In the genomic region with DNA sequence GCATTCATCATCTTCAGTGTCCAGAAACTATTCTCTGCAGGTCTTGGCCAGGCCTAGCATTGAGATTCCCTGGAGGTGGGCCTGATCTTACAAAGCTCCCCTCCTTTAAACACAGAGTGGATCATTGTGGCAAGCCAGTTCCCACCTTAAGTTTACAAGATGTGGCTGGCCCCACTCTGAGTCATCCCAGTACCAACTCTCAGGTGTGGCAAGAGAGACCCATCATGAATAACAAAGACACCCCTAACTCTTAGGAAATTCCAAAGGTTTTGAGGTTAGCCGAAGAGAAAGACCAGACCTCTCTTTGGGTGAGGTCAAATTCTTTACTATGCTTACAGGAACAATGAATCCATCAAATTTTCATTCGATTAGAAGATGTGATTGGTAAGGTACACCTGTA, we compare ENCODE assay signal across 15 cellular contexts.
A peak's percentile ranks its signal among the peaks of the same experiment; 100 is the strongest.
DNase-seq lines count a peak whose midpoint lies in the region; ATAC-seq and TF ChIP-seq lines count a peak whose summit lies in the region.
"Had no signal": no experiment of that assay in that cellular context is flagged by ENCODE, and none has a peak within 500 bp of the region (broad histone marks: within the 10 kb centered on the region; RNA-seq: fewer than 3 reads in every experiment).

No MANE protein-coding gene starts in this region.

- H3K4me2 ChIP-seq in GM23338 (no peak overlapping the region), trophoblast cell (ENCODE audit: low read length) (no peak overlapping the region)
- H3K4me2 ChIP-seq: BLaER1 had no signal

- no peaks in the 10 kb centered on the region for H3F3A ChIP-seq in GM23338 (replicated peaks; ENCODE audit: low read depth)

- peak overlapping the region; percentile 4 for H4K8ac ChIP-seq in trophoblast cell (ENCODE audit: low read depth, low read length)

- no peak for TF ChIP-seq CTCF in GM23338 (conservative IDR thresholded peaks at IDR 0.05; ENCODE audit: low read depth in 2 of 2)
- TF ChIP-seq CTCF in epithelial cell of esophagus (IDR thresholded peaks at IDR 0.05; ENCODE audit: insufficient read depth, low read depth, low read length, missing control alignments): no peak

- H3K9me3 Mint-ChIP-seq in GM23338: no peaks in the 10 kb centered on the region; the same call in 2 of the 3 replicates
- no peaks in the 10 kb centered on the region for H3K9me3 Mint-ChIP-seq in activated T-helper 17 cell treated with anti-CD3 and anti-CD28 coated beads, Interleukin-2, amount 50 U/mL, for 72 hours
- H3K9me3 Mint-ChIP-seq: CD8-positive, alpha-beta memory T cell had no signal

- peak; percentile 51 for DNase-seq in GM23338 (ENCODE audit: low spot score)
- DNase-seq in epithelial cell of esophagus (ENCODE audit: low read depth): peak; percentile 40
- no peak for DNase-seq in trophoblast cell
- no peak for DNase-seq in effector CD8-positive, alpha-beta T cell (lab: John Stamatoyannopoulos, UW)
- no peak for DNase-seq in SW 1271 (lab: John Stamatoyannopoulos, UW)
- DNase-seq: 8988T; AML-193; Caco-2; CD8-positive, alpha-beta memory T cell; DND-41; GDM1; IMR-90 had no signal

- H3K27me3 ChIP-seq in GM23338 (ENCODE audit: insufficient read depth): no peaks in the 10 kb centered on the region
- no peaks in the 10 kb centered on the region for H3K27me3 ChIP-seq in trophoblast cell (ENCODE audit: insufficient read depth, low read length)
- H3K27me3 ChIP-seq: BLaER1 had no signal

- peak overlapping the region; percentile 21 for H2BK12ac ChIP-seq in trophoblast cell (ENCODE audit: low read length)

- ATAC-seq in GM23338: peak; percentile 61
- no peak for ATAC-seq in activated T-helper 17 cell treated with anti-CD3 and anti-CD28 coated beads, Interleukin-2, amount 50 U/mL, for 72 hours (replicated peaks)
- no peak for ATAC-seq in HG02610 (IDR thresholded peaks at IDR 0.05; ENCODE audit: unreplicated experiment)

- H3K36me3 ChIP-seq in GM23338 (ENCODE audit: insufficient read depth): no peaks in the 10 kb centered on the region
- H3K36me3 ChIP-seq in trophoblast cell (ENCODE audit: control insufficient read depth in 1 of 2, insufficient read depth in 2 of 2, low read length in 2 of 2): no peaks in the 10 kb centered on the region
- H3K36me3 ChIP-seq: BLaER1 had no signal

- WGBS in trophoblast cell (ENCODE audit: extremely low coverage, insufficient coverage, insufficient read length): no CpG with 5 or more reads among the region's 2 CpGs

- H3K27me3 Mint-ChIP-seq in GM23338 (ENCODE audit: insufficient read depth, low read depth, poor library complexity): peaks cover 8% of the 10 kb centered on the region
- H3K27me3 Mint-ChIP-seq in activated T-helper 17 cell treated with anti-CD3 and anti-CD28 coated beads, Interleukin-2, amount 50 U/mL, for 72 hours: peaks cover 4% of the 10 kb centered on the region

- H4K12ac ChIP-seq in trophoblast cell (ENCODE audit: low read depth, low read length): no peak overlapping the region

- no peaks in the 10 kb centered on the region for H3K9me3 ChIP-seq in trophoblast cell (ENCODE audit: insufficient read depth, low read depth, low read length)
- H3K9me3 ChIP-seq: BLaER1, Caco-2 had no signal

- H3K27ac Mint-ChIP-seq in GM23338: no peak overlapping the region
- H3K27ac Mint-ChIP-seq in activated T-helper 17 cell treated with anti-CD3 and anti-CD28 coated beads, Interleukin-2, amount 50 U/mL, for 72 hours: peak overlapping the region; percentile 38
- H3K27ac Mint-ChIP-seq: CD8-positive, alpha-beta memory T cell had no signal

- H3K79me2 ChIP-seq in GM23338 (replicated peaks; ENCODE audit: insufficient read depth) (no peaks in the 10 kb centered on the region), trophoblast cell (ENCODE audit: control insufficient read depth, insufficient read depth, low read length, poor library complexity) (peaks cover 2% of the 10 kb centered on the region)

- H3K4me3 ChIP-seq in GM23338: no peak overlapping the region
- no peak overlapping the region for H3K4me3 ChIP-seq in epithelial cell of esophagus (ENCODE audit: low read length)
- H3K4me3 ChIP-seq in trophoblast cell (ENCODE audit: low read depth, low read length): no peak overlapping the region
- H3K4me3 ChIP-seq: BLaER1 had no signal

- H4K91ac ChIP-seq in trophoblast cell (ENCODE audit: low read depth, low read length): peak overlapping the region; percentile 67

- H3K4me1 ChIP-seq in GM23338 (ENCODE audit: insufficient read depth) (no peaks in the 10 kb centered on the region), trophoblast cell (ENCODE audit: control insufficient read depth in 1 of 2, insufficient read depth in 2 of 2, low read length in 2 of 2) (peaks cover 10 to 15% of the 10 kb centered on the region in 2 experiments)
- H3K4me1 ChIP-seq: BLaER1, Caco-2 had no signal

- H2AFZ ChIP-seq in GM23338: no peak overlapping the region
- H2AFZ ChIP-seq in trophoblast cell (ENCODE audit: insufficient read depth, low read length, poor library complexity): no peak overlapping the region

- peaks cover 6% of the 10 kb centered on the region; the same call in 1 of the 2 replicates for H3K9me2 ChIP-seq in GM23338 (ENCODE audit: insufficient read depth)

- peak overlapping the region; percentile 44 for H2BK120ac ChIP-seq in trophoblast cell (ENCODE audit: insufficient read depth, low read length, poor library complexity)

- peak overlapping the region; percentile 94 for H2BK5ac ChIP-seq in trophoblast cell (ENCODE audit: low read depth, low read length, poor library complexity)

- H2AK5ac ChIP-seq in trophoblast cell (ENCODE audit: low read length): no peak overlapping the region

- H3K9ac ChIP-seq in trophoblast cell (ENCODE audit: low read length): no peak overlapping the region
- H3K9ac ChIP-seq: BLaER1 had no signal

- H4K20me1 ChIP-seq in GM23338 (replicated peaks; ENCODE audit: insufficient read depth): no peaks in the 10 kb centered on the region
- H4K20me1 ChIP-seq: BLaER1 had no signal

- H3K79me1 ChIP-seq in trophoblast cell (ENCODE audit: low read length): peaks cover 38% of the 10 kb centered on the region

- H3K18ac ChIP-seq in trophoblast cell (ENCODE audit: low read length): no peak overlapping the region

- H3K4ac ChIP-seq in trophoblast cell (ENCODE audit: low read depth, low read length): peak overlapping the region; percentile 40

- no peak overlapping the region for H3K4me3 Mint-ChIP-seq in GM23338
- H3K4me3 Mint-ChIP-seq in activated T-helper 17 cell treated with anti-CD3 and anti-CD28 coated beads, Interleukin-2, amount 50 U/mL, for 72 hours: no peak overlapping the region
- H3K4me3 Mint-ChIP-seq: CD8-positive, alpha-beta memory T cell had no signal

- H3K36me3 Mint-ChIP-seq in GM23338 (ENCODE audit: low read depth): no peaks in the 10 kb centered on the region; the same call in 2 of the 3 replicates
- no peaks in the 10 kb centered on the region for H3K36me3 Mint-ChIP-seq in activated T-helper 17 cell treated with anti-CD3 and anti-CD28 coated beads, Interleukin-2, amount 50 U/mL, for 72 hours (ENCODE audit: low read depth)
- H3K36me3 Mint-ChIP-seq: CD8-positive, alpha-beta memory T cell had no signal

- H3K23ac ChIP-seq in trophoblast cell (ENCODE audit: low read length): no peak overlapping the region

- H3K4me1 Mint-ChIP-seq in GM23338: peaks cover 6% of the 10 kb centered on the region
- no peaks in the 10 kb centered on the region for H3K4me1 Mint-ChIP-seq in activated T-helper 17 cell treated with anti-CD3 and anti-CD28 coated beads, Interleukin-2, amount 50 U/mL, for 72 hours
- H3K4me1 Mint-ChIP-seq: CD8-positive, alpha-beta memory T cell had no signal

- H3K27ac ChIP-seq in GM23338 (ENCODE audit: low read depth) (no peak overlapping the region), trophoblast cell (ENCODE audit: low read depth, low read length) (peak overlapping the region; percentile 82)
- H3K27ac ChIP-seq: BLaER1 had no signal

- no peak overlapping the region for H3K14ac ChIP-seq in trophoblast cell (ENCODE audit: low read length)

Comparison
In these comparisons a context has a peak if more than half of its experiments do, and no peak if none do; other contexts are left out.
1. DNase-seq: peak in GM23338 (single experiment) and epithelial cell of esophagus (single experiment); none in trophoblast cell (0 of 2), effector CD8-positive, alpha-beta T cell (single experiment) and SW 1271 (0 of 2).